Comparison of ENCODE assay signal across 8 cellular contexts in genomic region chr2:8583400-8584173, GRCh38.
DNase-seq lines count a peak whose midpoint lies in the region; ATAC-seq and TF ChIP-seq lines count a peak whose summit lies in the region.

No MANE protein-coding gene starts in this region.

- no peaks in the 10 kb centered on the region for H3K79me1 ChIP-seq in neuronal stem cell (ENCODE audit: low read depth, low read length)

- peak; percentile 43 for ATAC-seq in GM18870 (IDR thresholded peaks at IDR 0.05; ENCODE audit: unreplicated experiment)
- ATAC-seq in HG03064 (IDR thresholded peaks at IDR 0.05; ENCODE audit: low read depth, unreplicated experiment), result peak; percentile 68
- peak; percentile 60 for ATAC-seq in stimulated activated naive CD8-positive, alpha-beta T cell treated with anti-CD3 and anti-CD28 coated beads, Interleukin-15, Interleukin-2, amounts not matched to agents 100 U/mL and 50 U/mL, for 24 hours

- no peak overlapping the region for H3K4ac ChIP-seq in neuronal stem cell (ENCODE audit: low read length)

- no peak overlapping the region for H2BK120ac ChIP-seq in neuronal stem cell (ENCODE audit: low read depth, low read length)

- no peak overlapping the region for H2BK5ac ChIP-seq in neuronal stem cell (ENCODE audit: low read length)

- H3K9me3 ChIP-seq in neuronal stem cell (replicated peaks in 1 of 2; ENCODE audit: control insufficient read depth in 2 of 2, insufficient read depth in 1 of 2, low read depth in 1 of 2, low read length in 2 of 2), result peaks cover 0 to 3% of the 10 kb centered on the region in 2 donors

- peak overlapping the region; percentile 52 for H3K18ac ChIP-seq in neuronal stem cell (ENCODE audit: low read length)

- H3K9ac ChIP-seq in neuronal stem cell (ENCODE audit: low read depth, low read length, poor library complexity), result no peak overlapping the region

- H2AK5ac ChIP-seq in neuronal stem cell (ENCODE audit: low read depth, low read length), result peak overlapping the region; percentile 93

- peak overlapping the region; percentile 66 for H3K23ac ChIP-seq in neuronal stem cell (ENCODE audit: low read depth, low read length, poor library complexity)

- no peak overlapping the region for H3K27ac ChIP-seq in neuronal stem cell (replicated peaks; ENCODE audit: low read length)

- peaks cover 0 to 16% (median 12%) of the 10 kb centered on the region in 3 experiments for H3K27me3 ChIP-seq in neuronal stem cell (ENCODE audit: control insufficient read depth in 3 of 3, insufficient read depth in 3 of 3, low read depth in 1 of 3, low read length in 3 of 3)

- H3K14ac ChIP-seq in neuronal stem cell (ENCODE audit: low read length), result no peak overlapping the region

- peak overlapping the region; percentile 33 for H2AFZ ChIP-seq in neuronal stem cell (ENCODE audit: low read length)

- DNase-seq in NOMO-1 treated with DMSO at 0.1 percent for 48 hours (lab: John Stamatoyannopoulos, UW; ENCODE audit: unreplicated experiment), result peak; percentile 93
- DNase-seq in activated T-cell treated with anti-CD3 and anti-CD28 coated beads for 48 hours (ENCODE audit: low read depth), result peak; percentile 84
- DNase-seq in fibroblast of the aortic adventitia (ENCODE audit: low read depth), result peak; percentile 46
- peak; percentile 40 for DNase-seq in neuronal stem cell (ENCODE audit: low spot score)
- peak; percentile 97 for DNase-seq in stimulated activated naive CD8-positive, alpha-beta T cell treated with anti-CD3 and anti-CD28 coated beads, Interleukin-15, Interleukin-2, amounts not matched to agents 100 U/mL and 50 U/mL, for 24 hours
- no peak for DNase-seq in epidermal melanocyte (ENCODE audit: insufficient read length, low spot score)

- H3K4me1 ChIP-seq in neuronal stem cell (ENCODE audit: control insufficient read depth in 2 of 2, insufficient read depth in 1 of 2, low read depth in 1 of 2, low read length in 2 of 2), result peaks cover 0 to 16% of the 10 kb centered on the region in 2 donors

- no peak for TF ChIP-seq CTCF in fibroblast of the aortic adventitia (IDR thresholded peaks at IDR 0.05; ENCODE audit: insufficient read depth, low read length)

- H4K8ac ChIP-seq in neuronal stem cell (ENCODE audit: low read depth, low read length), result no peak overlapping the region

- H3K4me3 ChIP-seq in fibroblast of the aortic adventitia (ENCODE audit: low read depth, low read length), result no peak overlapping the region
- H3K4me3 ChIP-seq in neuronal stem cell (ENCODE audit: low read length in 2 of 2), result no peak overlapping the region

- peak overlapping the region; percentile 43 for H3K4me2 ChIP-seq in neuronal stem cell (ENCODE audit: insufficient read depth, low read length, poor library complexity, severe bottlenecking)

- H4K91ac ChIP-seq in neuronal stem cell (ENCODE audit: low read depth, low read length, poor library complexity), result no peak overlapping the region

- no peak overlapping the region for H2BK15ac ChIP-seq in neuronal stem cell (ENCODE audit: low read length)

- WGBS in neuronal stem cell (ENCODE audit: extremely low coverage in 2 of 2, insufficient read length in 2 of 2, insufficient replicate concordance in 1 of 2), 2 donors, result no CpG with 5 or more reads among the region's 39 CpGs

- H2BK12ac ChIP-seq in neuronal stem cell (ENCODE audit: low read length), result no peak overlapping the region

- no peaks in the 10 kb centered on the region for H3K36me3 ChIP-seq in neuronal stem cell (replicated peaks in 1 of 2; ENCODE audit: control insufficient read depth in 2 of 2, insufficient read depth in 2 of 2, low read length in 2 of 2)
